ENCODE assay signal across 8 cellular contexts in the genomic region with DNA sequence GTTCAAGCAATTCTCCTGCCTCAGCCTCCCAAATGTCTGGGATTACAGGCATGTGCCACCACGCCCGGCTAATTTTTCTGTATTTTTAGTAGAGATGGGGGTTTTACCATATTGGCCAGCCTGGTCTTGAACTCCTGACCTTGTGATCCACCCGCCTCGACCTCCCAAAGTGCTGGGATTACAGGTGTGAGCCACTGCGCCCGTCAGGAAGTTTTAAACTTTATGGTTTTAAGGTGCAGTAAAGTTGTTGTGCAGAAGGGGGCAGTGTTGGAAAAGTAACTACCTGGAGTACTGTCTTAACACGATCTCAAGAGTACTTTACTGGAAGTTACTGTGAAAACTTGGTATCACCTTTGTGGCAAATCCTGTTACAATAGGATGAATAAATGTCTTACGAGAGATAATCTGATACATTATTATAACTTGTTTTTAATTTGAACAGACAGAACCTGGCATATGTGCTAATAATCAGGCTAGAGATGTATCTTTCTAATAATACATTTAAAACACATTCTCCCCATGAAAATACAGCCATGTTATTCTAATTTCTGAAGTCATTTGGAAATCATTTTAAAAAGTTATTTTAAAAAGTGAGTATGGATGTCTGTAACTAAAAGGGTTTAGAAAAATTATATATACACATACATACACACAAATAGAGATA. TPM values are rescaled to one million over a fixed set of nuclear protein-coding genes. Genes with fewer than 3 reads are reported as not detected.
DNase-seq lines count a peak whose midpoint lies in the region; ATAC-seq and FAIRE-seq lines count a peak whose summit lies in the region.

No MANE protein-coding gene starts in this region.

- H3K4me3 Mint-ChIP-seq in stimulated activated naive B cell treated with anti-CD40 and anti-IgM and Interleukin-4, amounts not matched to agents 10 μg/mL and 1 μg/mL and 100 μg/mL, for 72 hours, result no peak overlapping the region

- peaks cover 0 to 12% of the 10 kb centered on the region in 2 donors for H3K4me1 Mint-ChIP-seq in stimulated activated naive B cell treated with anti-CD40 and anti-IgM and Interleukin-4, amounts not matched to agents 10 μg/mL and 1 μg/mL and 100 μg/mL, for 72 hours

- no peaks in the 10 kb centered on the region for H3K9me3 Mint-ChIP-seq in stimulated activated naive B cell treated with anti-CD40 and anti-IgM and Interleukin-4, amounts not matched to agents 10 μg/mL and 1 μg/mL and 100 μg/mL, for 72 hours

- H3K27ac Mint-ChIP-seq in stimulated activated naive B cell treated with anti-CD40 and anti-IgM and Interleukin-4, amounts not matched to agents 10 μg/mL and 1 μg/mL and 100 μg/mL, for 72 hours, result no peak overlapping the region

- FAIRE-seq in GM19239 (lab: Jason Lieb, UNC), result peak; percentile 91

- H3K36me3 Mint-ChIP-seq in stimulated activated naive B cell treated with anti-CD40 and anti-IgM and Interleukin-4, amounts not matched to agents 10 μg/mL and 1 μg/mL and 100 μg/mL, for 72 hours, result no peaks in the 10 kb centered on the region

- H3K27me3 Mint-ChIP-seq in stimulated activated naive B cell treated with anti-CD40 and anti-IgM and Interleukin-4, amounts not matched to agents 10 μg/mL and 1 μg/mL and 100 μg/mL, for 72 hours, result no peaks in the 10 kb centered on the region

- DNase-seq in AG20443 (ENCODE audit: low spot score), result peak; percentile 49
- DNase-seq in GM19239 (ENCODE audit: insufficient read length, low spot score), result peak; percentile 4
- DNase-seq in NCI-H2196 treated with DMSO at 0.1 percent for 48 hours (lab: John Stamatoyannopoulos, UW; ENCODE audit: unreplicated experiment), result peak; percentile 2
- peak; percentile 41 to 73 for DNase-seq in activated CD4-positive, alpha-beta T cell treated with anti-CD3 and anti-CD28 coated beads for 4 hours
- peak; percentile 81 for DNase-seq in dermis blood vessel endothelial cell
- peak; percentile 67 for DNase-seq in medulla oblongata (ENCODE audit: extremely low spot score)
- DNase-seq in stimulated activated naive B cell treated with anti-CD40 and anti-IgM and Interleukin-4, amounts not matched to agents 10 μg/mL and 1 μg/mL and 100 μg/mL, for 72 hours, result peak; percentile 49

- ATAC-seq in stimulated activated naive B cell treated with anti-CD40 and anti-IgM and Interleukin-4, amounts not matched to agents 10 μg/mL and 1 μg/mL and 100 μg/mL, for 72 hours (replicated peaks), result peak; percentile 67 to 74
- ATAC-seq in GM18909 (IDR thresholded peaks at IDR 0.05; ENCODE audit: poor library complexity, unreplicated experiment), result no peak

RNA-seq across cellular contexts. Expression of a gene that starts 10.8 kb away (rescaled TPM):
- total RNA-seq in dermis blood vessel endothelial cell, result 0.34 and 0.56 TPM in 2 replicates

RNA-seq across cellular contexts. Expression of a gene that starts 48.7 kb away (rescaled TPM):
- total RNA-seq in dermis blood vessel endothelial cell, result 9.4 and 14.5 TPM in 2 replicates

Comparison
In these comparisons a context has a peak if more than half of its experiments do, and no peak if none do; other contexts are left out.
1. DNase-seq: peak in every context shown above with its lines; median percentile 81 in dermis blood vessel endothelial cell; 67 in medulla oblongata; 57 in activated CD4-positive, alpha-beta T cell treated with anti-CD3 and anti-CD28 coated beads for 4 hours; 49 in AG20443; 49 in stimulated activated naive B cell treated with anti-CD40 and anti-IgM and Interleukin-4, amounts not matched to agents 10 μg/mL and 1 μg/mL and 100 μg/mL, for 72 hours; 4 in GM19239; 2 in NCI-H2196 treated with DMSO at 0.1 percent for 48 hours.